In the genomic region with DNA sequence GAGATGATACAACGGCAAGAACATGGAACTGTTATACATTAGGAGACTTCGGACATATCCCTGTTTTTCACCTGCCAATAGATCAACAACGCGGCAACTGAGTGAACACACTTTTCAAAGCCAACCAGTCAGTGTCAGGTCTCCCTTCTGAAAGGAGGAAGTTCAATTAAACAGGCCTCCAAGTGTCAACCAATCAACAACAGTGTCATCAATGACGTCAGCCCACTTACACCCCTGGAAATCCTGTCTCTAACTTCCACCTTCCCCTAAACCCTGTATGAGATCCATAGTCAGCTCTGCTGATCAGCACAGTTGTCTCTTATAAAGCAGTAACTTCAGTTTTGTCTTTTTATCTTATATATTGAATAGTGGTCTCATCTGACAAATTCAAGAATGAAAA, we compare ENCODE assay signal across 22 cellular contexts.
"Had no signal": no experiment of that assay in that cellular context is flagged by ENCODE, and none has a peak within 500 bp of the region (broad histone marks: within the 10 kb centered on the region; RNA-seq: fewer than 3 reads in every experiment).

No MANE protein-coding gene starts in this region.

- H3K36me3 Mint-ChIP-seq: activated CD4-positive, alpha-beta memory T cell treated with anti-CD3 and anti-CD28 coated beads for 36 hours; activated naive CD8-positive, alpha-beta T cell; immature natural killer cell; naive B cell; neural progenitor cell had no signal

- FAIRE-seq: bronchial epithelial cell had no signal

- DNase-seq: activated CD4-positive, alpha-beta memory T cell treated with anti-CD3 and anti-CD28 coated beads for 36 hours; activated T-cell treated with anti-CD3 and anti-CD28 coated beads for 4 hours; effector CD8-positive, alpha-beta T cell; heart left ventricle; immature natural killer cell; kidney glomerular epithelial cell; mesenchymal stem cell; mucosa of descending colon; naive B cell; stimulated activated CD4-positive, alpha-beta T cell treated with anti-CD3 and anti-CD28 coated beads, Interleukin-12 subunit alpha, Interleukin-12 subunit beta, amount 100 ng/mL, for 4 hours; stimulated activated CD4-positive, alpha-beta T cell treated with anti-CD3 and anti-CD28 coated beads, Interleukin-1b, Interleukin-23, amount 100 ng/mL, for 48 hours; stimulated activated CD8-positive, alpha-beta memory T cell treated with anti-CD3 and anti-CD28 coated beads, Interleukin-4, amount 100 ng/mL, for 48 hours; stimulated activated naive CD4-positive, alpha-beta T cell; T1000; thyroid gland had no signal

- H3K4me1 Mint-ChIP-seq: immature natural killer cell, neural progenitor cell had no signal

- H3K4me3 Mint-ChIP-seq: activated CD4-positive, alpha-beta memory T cell treated with anti-CD3 and anti-CD28 coated beads for 36 hours; activated naive CD8-positive, alpha-beta T cell; activated T-helper 1 cell treated with anti-CD3 and anti-CD28 coated beads, Interleukin-12 subunit alpha, Interleukin-12 subunit beta, Interleukin-2, Interleukin-4 antibody, amounts not matched to agents 30 ng/mL and 10 ng/mL and 1 ng/mL, durations not matched to agents 14 hours and 24 hours and 36 hours; immature natural killer cell; naive B cell; neural progenitor cell had no signal

- H3K9me3 Mint-ChIP-seq: activated CD4-positive, alpha-beta memory T cell treated with anti-CD3 and anti-CD28 coated beads for 36 hours; activated T-helper 1 cell treated with anti-CD3 and anti-CD28 coated beads, Interleukin-12 subunit alpha, Interleukin-12 subunit beta, Interleukin-2, Interleukin-4 antibody, amounts not matched to agents 30 ng/mL and 10 ng/mL and 1 ng/mL, durations not matched to agents 14 hours and 24 hours and 36 hours; immature natural killer cell; naive B cell; neural progenitor cell had no signal

- H3K27ac Mint-ChIP-seq: activated CD4-positive, alpha-beta memory T cell treated with anti-CD3 and anti-CD28 coated beads for 36 hours; activated naive CD8-positive, alpha-beta T cell; activated T-helper 1 cell treated with anti-CD3 and anti-CD28 coated beads, Interleukin-12 subunit alpha, Interleukin-12 subunit beta, Interleukin-2, Interleukin-4 antibody, amounts not matched to agents 30 ng/mL and 10 ng/mL and 1 ng/mL, durations not matched to agents 14 hours and 24 hours and 36 hours; immature natural killer cell; neural progenitor cell; progenitor cell of endocrine pancreas had no signal

- ATAC-seq: esophagus mucosa, gastroesophageal sphincter, heart left ventricle, mucosa of descending colon had no signal
